10 cellular contexts compared by ENCODE assay signal in the genomic region with DNA sequence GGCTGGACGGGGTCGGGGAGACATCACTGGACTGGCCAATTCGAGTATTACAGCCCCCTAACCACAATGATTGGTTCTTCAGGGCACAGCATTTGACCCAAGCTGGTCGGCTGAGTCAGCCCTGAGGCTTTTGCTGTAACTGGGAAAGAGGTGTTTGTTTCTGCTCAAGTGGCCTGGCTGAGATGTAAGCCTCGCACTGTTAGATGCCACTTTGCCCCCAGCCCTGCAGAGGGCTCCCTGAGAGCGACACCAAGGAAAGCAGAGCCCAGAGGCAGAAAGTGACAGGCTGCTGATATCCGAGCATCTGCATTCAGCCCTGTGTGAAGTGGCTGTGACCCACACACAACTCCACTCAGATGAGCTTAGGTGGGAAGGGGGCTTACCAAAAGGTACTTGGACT. TPM values are rescaled to one million over a fixed set of nuclear protein-coding genes. Genes with fewer than 3 reads are reported as not detected.
A peak's percentile ranks its signal among the peaks of the same experiment; 100 is the strongest.
DNase-seq lines count a peak whose midpoint lies in the region; ATAC-seq lines count a peak whose summit lies in the region.
"Had no signal": no experiment of that assay in that cellular context is flagged by ENCODE, and none has a peak within 500 bp of the region (broad histone marks: within the 10 kb centered on the region; RNA-seq: fewer than 3 reads in every experiment).

No MANE protein-coding gene starts in this region.

- H3K27me3 ChIP-seq in MG63: no peaks in the 10 kb centered on the region

- no peak overlapping the region for H3K4me3 ChIP-seq in MG63
- H3K4me3 ChIP-seq: skin epidermis had no signal

- CTCF ChIA-PET in activated CD8-positive, alpha-beta memory T cell treated with anti-CD3 and anti-CD28 coated beads, Interleukin-2, amount 10 ng/mL, durations not matched to agents 7 days and 5 days (lab: Charles Lee): interaction anchor here (0.6 to 1.5 kb wide), 2 partner anchors 12 to 58 kb away, joined by 3 read pairs; no protein-coding TSS in a partner anchor

- no peaks in the 10 kb centered on the region for H3K36me3 Mint-ChIP-seq in activated CD8-positive, alpha-beta memory T cell treated with anti-CD3 and anti-CD28 coated beads, Interleukin-2, amount 10 ng/mL, durations not matched to agents 7 days and 5 days

- ATAC-seq in activated CD8-positive, alpha-beta memory T cell treated with anti-CD3 and anti-CD28 coated beads, Interleukin-2, amount 10 ng/mL, durations not matched to agents 7 days and 5 days: peak; percentile 47
- peak; percentile 58 to 72 for ATAC-seq in left cardiac atrium
- no peak for ATAC-seq in HG02678 (IDR thresholded peaks at IDR 0.05; ENCODE audit: unreplicated experiment)
- ATAC-seq in HG02840 (IDR thresholded peaks at IDR 0.05; ENCODE audit: low FRiP score, unreplicated experiment): no peak

- H3K9me3 Mint-ChIP-seq in activated CD8-positive, alpha-beta memory T cell treated with anti-CD3 and anti-CD28 coated beads, Interleukin-2, amount 10 ng/mL, durations not matched to agents 7 days and 5 days (ENCODE audit: low read depth): no peaks in the 10 kb centered on the region
- H3K9me3 Mint-ChIP-seq: activated T-cell treated with anti-CD3 and anti-CD28 coated beads, Interleukin-2, amount 50 U/mL, for 4 hours had no signal

- DNase-seq in activated CD8-positive, alpha-beta memory T cell treated with anti-CD3 and anti-CD28 coated beads, Interleukin-2, amount 10 ng/mL, durations not matched to agents 7 days and 5 days: no peak
- no peak for DNase-seq in activated CD8-positive, alpha-beta memory T cell treated with anti-CD3 and anti-CD28 coated beads for 24 hours
- peak; percentile 54 for DNase-seq in MG63
- DNase-seq in SW480 (ENCODE audit: low spot score): peak; percentile 78
- DNase-seq in left cardiac atrium: no peak
- peak; percentile 28 for DNase-seq in stromal cell of bone marrow (ENCODE audit: low read depth)
- DNase-seq: activated T-cell treated with anti-CD3 and anti-CD28 coated beads, Interleukin-2, amount 50 U/mL, for 4 hours had no signal

- no peaks in the 10 kb centered on the region for H3K4me1 Mint-ChIP-seq in activated CD8-positive, alpha-beta memory T cell treated with anti-CD3 and anti-CD28 coated beads, Interleukin-2, amount 10 ng/mL, durations not matched to agents 7 days and 5 days

- intact Hi-C loops in left cardiac atrium (cut with DNase I): no loop called here

- H3K36me3 ChIP-seq in MG63: peaks cover 17% of the 10 kb centered on the region

- no peak overlapping the region for H3K4me3 Mint-ChIP-seq in activated CD8-positive, alpha-beta memory T cell treated with anti-CD3 and anti-CD28 coated beads, Interleukin-2, amount 10 ng/mL, durations not matched to agents 7 days and 5 days
- H3K4me3 Mint-ChIP-seq: activated T-cell treated with anti-CD3 and anti-CD28 coated beads, Interleukin-2, amount 50 U/mL, for 4 hours had no signal

- no peak overlapping the region for H3K27ac Mint-ChIP-seq in activated CD8-positive, alpha-beta memory T cell treated with anti-CD3 and anti-CD28 coated beads, Interleukin-2, amount 10 ng/mL, durations not matched to agents 7 days and 5 days

- no peaks in the 10 kb centered on the region for H3K9me3 ChIP-seq in MG63

- peaks cover 3% of the 10 kb centered on the region for H3K27me3 Mint-ChIP-seq in activated CD8-positive, alpha-beta memory T cell treated with anti-CD3 and anti-CD28 coated beads, Interleukin-2, amount 10 ng/mL, durations not matched to agents 7 days and 5 days

RNA-seq across cellular contexts. Expression of a gene that starts 19.4 kb away (rescaled TPM):
- total RNA-seq in activated CD8-positive, alpha-beta memory T cell treated with anti-CD3 and anti-CD28 coated beads, Interleukin-2, amount 10 ng/mL, durations not matched to agents 7 days and 5 days: 100 to 1,000 TPM; 115 to 128 TPM
- 392 and 530 TPM in 2 replicates for total RNA-seq in MG63 (2014; rRNA removed; shearing (Covaris generic); ENCODE audit: low replicate concordance)
- total RNA-seq in left cardiac atrium: 100 to 1,000 TPM; 119 to 120 TPM

RNA-seq across cellular contexts. Expression of a gene that starts 31.8 kb away (rescaled TPM):
- not detected for total RNA-seq in activated CD8-positive, alpha-beta memory T cell treated with anti-CD3 and anti-CD28 coated beads, Interleukin-2, amount 10 ng/mL, durations not matched to agents 7 days and 5 days
- total RNA-seq in MG63 (2014; rRNA removed; shearing (Covaris generic); ENCODE audit: low replicate concordance): not detected in 2 replicates
- total RNA-seq in left cardiac atrium: not detected
- total RNA-seq: activated T-cell treated with anti-CD3 and anti-CD28 coated beads, Interleukin-2, amount 50 U/mL, for 4 hours had no signal

RNA-seq across cellular contexts. Expression of a gene that starts 54.4 kb away (rescaled TPM):
- total RNA-seq in activated CD8-positive, alpha-beta memory T cell treated with anti-CD3 and anti-CD28 coated beads, Interleukin-2, amount 10 ng/mL, durations not matched to agents 7 days and 5 days: 1 to 10 TPM; 4.3 to 5.2 TPM
- total RNA-seq in MG63 (2014; rRNA removed; shearing (Covaris generic); ENCODE audit: low replicate concordance): 0.47 and 1.4 TPM in 2 replicates
- total RNA-seq in left cardiac atrium: 1 to 10 TPM; 2.5 to 6.0 TPM

Comparison
In these comparisons a context has a peak if more than half of its experiments do, and no peak if none do; other contexts are left out.
1. ATAC-seq: peak in activated CD8-positive, alpha-beta memory T cell treated with anti-CD3 and anti-CD28 coated beads, Interleukin-2, amount 10 ng/mL, durations not matched to agents 7 days and 5 days (single experiment) and left cardiac atrium (2 of 2); none in HG02678 (single experiment) and HG02840 (single experiment).
2. DNase-seq: peak in MG63 (single experiment), SW480 (single experiment) and stromal cell of bone marrow (single experiment); none in activated CD8-positive, alpha-beta memory T cell treated with anti-CD3 and anti-CD28 coated beads, Interleukin-2, amount 10 ng/mL, durations not matched to agents 7 days and 5 days (single experiment), activated CD8-positive, alpha-beta memory T cell treated with anti-CD3 and anti-CD28 coated beads for 24 hours (single experiment) and left cardiac atrium (single experiment).